6 cellular contexts compared by ENCODE assay signal in genomic region chr9:82777366-82777765, GRCh38.
"Had no signal": no experiment of that assay in that cellular context is flagged by ENCODE, and none has a peak within 500 bp of the region (broad histone marks: within the 10 kb centered on the region; RNA-seq: fewer than 3 reads in every experiment).

No MANE protein-coding gene starts in this region.

- H3K36me3 ChIP-seq: HAP-1 had no signal

- H2AFZ ChIP-seq: GM23248 had no signal

- H3K27ac ChIP-seq: GM23248, HL-60 had no signal

- H3K4me3 ChIP-seq: GM23248, HAP-1 had no signal

- H3K9me3 ChIP-seq: HAP-1 had no signal

- DNase-seq: GM23248, GOT3, H7, HFFc6 had no signal
